1 cellular context compared by ENCODE assay signal in the genomic region with DNA sequence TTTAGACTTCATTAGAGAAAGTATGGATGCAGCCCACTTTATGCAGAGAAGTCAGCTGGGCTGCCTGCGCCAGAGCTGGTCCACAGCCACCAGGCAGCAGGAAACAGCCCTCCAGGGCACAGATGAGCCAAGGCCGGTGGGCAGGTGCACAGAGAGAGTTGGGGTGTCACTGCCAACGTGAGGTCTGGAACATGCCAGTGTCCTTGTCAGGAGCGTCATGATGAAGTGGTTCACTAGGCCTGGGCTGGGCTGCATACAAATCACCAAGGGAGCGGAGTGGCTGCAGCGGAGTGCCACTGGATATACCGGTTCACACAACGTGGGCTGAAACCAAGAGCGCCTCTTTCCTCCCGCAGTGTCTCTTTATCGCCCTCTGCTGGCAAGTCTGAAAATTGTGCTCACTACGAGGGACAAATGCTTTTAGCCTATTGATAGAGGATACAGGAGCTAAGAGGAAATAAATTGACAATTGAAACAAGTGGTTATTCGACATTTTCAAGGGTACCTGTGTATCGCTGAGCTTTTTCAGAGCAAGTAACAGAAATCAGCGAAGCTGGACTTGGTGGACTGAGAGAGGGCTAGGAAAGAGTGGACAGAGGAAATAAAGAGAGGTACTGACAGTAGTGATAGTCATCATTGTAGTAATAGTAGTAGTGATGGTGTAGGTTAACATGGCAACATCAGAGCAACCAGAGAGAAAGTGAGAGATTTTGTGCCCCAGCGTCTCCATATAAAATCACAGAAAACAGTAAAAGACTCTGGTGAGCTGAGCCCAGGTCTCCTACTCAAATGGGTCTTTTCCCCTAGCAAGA.
TF ChIP-seq lines count a peak whose summit lies in the region.

No MANE protein-coding gene starts in this region.

TF ChIP-seq in HEK293, 187 proteins besides CTCF, POLR2A, EP300 and RAD21 (continued from another document):
- TF ChIP-seq ZBTB20 (tag by site-specific recombination; IDR thresholded peaks at IDR 0.05): no peak
- TF ChIP-seq ZNF654 (tag by site-specific recombination; IDR thresholded peaks at IDR 0.05; ENCODE audit: low read depth): peak; percentile 77
- no peak for TF ChIP-seq ZSCAN30 (tag by site-specific recombination; IDR thresholded peaks at IDR 0.05)
- TF ChIP-seq KLF10 (tag by site-specific recombination; IDR thresholded peaks at IDR 0.05): no peak
- TF ChIP-seq ZNF18 (tag by site-specific recombination; IDR thresholded peaks at IDR 0.05): peak; percentile 91
TF ChIP-seq in HEK293: peak in this region for 8.
